7 cellular contexts compared by ENCODE assay signal in the genomic region with DNA sequence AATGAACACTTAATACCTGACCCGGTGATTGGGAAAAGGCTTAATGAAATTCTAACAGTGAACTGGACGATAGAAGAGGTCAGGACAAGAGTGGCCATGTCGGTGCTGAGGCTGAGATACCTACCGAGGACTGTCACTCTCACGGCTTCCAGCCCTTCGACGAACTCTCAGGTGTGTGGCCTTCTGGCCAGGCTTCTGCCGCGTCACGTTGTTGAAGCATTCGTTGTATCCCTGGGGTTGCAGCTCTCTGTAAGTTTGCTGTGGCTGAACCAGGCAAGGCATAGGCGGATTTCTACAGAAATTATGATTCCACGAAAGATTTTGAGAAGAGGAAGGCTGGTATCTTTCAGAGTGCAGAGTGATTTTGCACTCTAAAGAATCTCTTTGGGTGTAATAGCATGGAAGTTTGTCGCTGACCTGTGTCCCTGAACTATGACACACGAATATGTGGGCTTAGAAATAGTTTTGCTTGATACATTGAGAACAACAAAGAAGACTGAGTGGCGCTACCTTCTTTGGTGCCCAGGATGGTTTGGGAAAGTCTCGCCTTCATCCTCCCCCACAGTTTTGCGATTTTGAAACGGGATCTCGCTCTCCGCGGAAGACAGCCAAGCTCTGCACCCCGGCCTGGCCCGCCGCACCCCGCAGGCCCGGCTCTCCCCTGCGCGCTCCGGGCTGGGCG. TPM values are rescaled to one million over a fixed set of nuclear protein-coding genes. Genes with fewer than 3 reads are reported as not detected.
A peak's percentile ranks its signal among the peaks of the same experiment; 100 is the strongest.
DNase-seq lines count a peak whose midpoint lies in the region; ATAC-seq and TF ChIP-seq lines count a peak whose summit lies in the region.

No MANE protein-coding gene starts in this region.

- POLR2A ChIA-PET in T-cell (lab: Charles Lee) = no interaction called here

- no peaks in the 10 kb centered on the region for H3K36me3 ChIP-seq in skeletal muscle satellite cell (ENCODE audit: insufficient read depth, low read length)

- CTCF ChIA-PET in T-cell (lab: Charles Lee) = no interaction called here

- H3K4me1 ChIP-seq in skeletal muscle satellite cell (ENCODE audit: control insufficient read depth, insufficient read depth, low read length) = peaks cover 9% of the 10 kb centered on the region

- peak overlapping the region; percentile 48 for H3K4me3 ChIP-seq in fibroblast of villous mesenchyme (ENCODE audit: low read depth, low read length)
- peak overlapping the region; percentile 76 for H3K4me3 ChIP-seq in skeletal muscle satellite cell (ENCODE audit: low read length)

- no peaks in the 10 kb centered on the region for H3K9me3 Mint-ChIP-seq in HFFc6
- no peaks in the 10 kb centered on the region for H3K9me3 Mint-ChIP-seq in T-cell

- H3K4me3 Mint-ChIP-seq in HFFc6 (peak overlapping the region; percentile 73), T-cell (peak overlapping the region; percentile 59 to 80 (median 79))

- H3K27ac Mint-ChIP-seq in HFFc6 (no peak overlapping the region), T-cell (peak overlapping the region in 1 of 2 donors; percentile 58)

- DNase-seq in HFFc6 (no peak), T-cell (no peak), fibroblast of villous mesenchyme (ENCODE audit: low read depth) (no peak), cerebellar nuclear complex (lab: John Stamatoyannopoulos, UW) (no peak)

- peak overlapping the region; percentile 98 for H3K4me2 ChIP-seq in skeletal muscle satellite cell (ENCODE audit: low read length)

- H3K27me3 Mint-ChIP-seq in HFFc6 (ENCODE audit: insufficient read depth) = peaks cover 9% of the 10 kb centered on the region; the same call in 1 of the 2 replicates
- H3K27me3 Mint-ChIP-seq in T-cell = peaks cover 20 to 29% of the 10 kb centered on the region in 2 donors

- peak overlapping the region; percentile 67 for H3K9ac ChIP-seq in skeletal muscle satellite cell (ENCODE audit: low read depth, low read length)

- H3K4me1 Mint-ChIP-seq in HFFc6 (ENCODE audit: low read depth) (peaks cover 17% of the 10 kb centered on the region), T-cell (peaks cover 13 to 20% (median 16%) of the 10 kb centered on the region in 3 donors)

- TF ChIP-seq CTCF in HFFc6 (IDR thresholded peaks at IDR 0.05) (no peak), fibroblast of villous mesenchyme (IDR thresholded peaks at IDR 0.05; ENCODE audit: insufficient read depth, low read depth, low read length) (no peak)

- peaks cover 6% of the 10 kb centered on the region for H3K27me3 ChIP-seq in skeletal muscle satellite cell (ENCODE audit: control insufficient read depth, insufficient read depth, low read length)

- no peaks in the 10 kb centered on the region for H3K36me3 Mint-ChIP-seq in HFFc6 (ENCODE audit: low read depth)
- no peaks in the 10 kb centered on the region for H3K36me3 Mint-ChIP-seq in T-cell

- H3K9me3 ChIP-seq in skeletal muscle satellite cell (replicated peaks; ENCODE audit: low read length) = no peaks in the 10 kb centered on the region

- ATAC-seq in T-cell (replicated peaks in 1 of 4) (no peak), GM21528 (IDR thresholded peaks at IDR 0.05; ENCODE audit: low FRiP score, unreplicated experiment) (no peak), GM18868 (IDR thresholded peaks at IDR 0.05; ENCODE audit: unreplicated experiment) (no peak)

RNA-seq across cellular contexts. Expression of a gene that starts 0.4 kb away (rescaled TPM):
- total RNA-seq in HFFc6 (2021; fragmentation: NEBNext Ultra II Directional; extraction: Animal tissue kit (Norgen Biotek cat#: 25700)) = under 1 TPM in 2 of 6 experiments, not detected in 4; 0.21 to 0.31 TPM
- under 1 TPM in 3 of 5 donors, not detected in 2; 0.26 to 0.95 (median 0.33) TPM for total RNA-seq in T-cell
- 0.43 and 1.9 TPM in 2 replicates for total RNA-seq in fibroblast of villous mesenchyme
- total RNA-seq in skeletal muscle satellite cell (2012; rRNA removed) = 0.25 TPM in 1 of 2 replicates, not detected in the other

RNA-seq across cellular contexts. Expression of a gene that starts 45.8 kb away (rescaled TPM):
- not detected for total RNA-seq in HFFc6 (2021; fragmentation: NEBNext Ultra II Directional; extraction: Animal tissue kit (Norgen Biotek cat#: 25700))
- total RNA-seq in T-cell (not detected), fibroblast of villous mesenchyme (0.32 and 0.43 TPM in 2 replicates)
- 0.25 TPM in 1 of 2 replicates, not detected in the other for total RNA-seq in skeletal muscle satellite cell (2012; rRNA removed)

RNA-seq across cellular contexts. Expression of a gene that starts 50.8 kb away (rescaled TPM):
- total RNA-seq in HFFc6 (2021; fragmentation: NEBNext Ultra II Directional; extraction: Animal tissue kit (Norgen Biotek cat#: 25700)) = 1 to 10 TPM in 3 of 6 experiments, under 1 TPM in 3; 0.82 to 1.8 (median 1.0) TPM
- total RNA-seq in T-cell = 1 to 10 TPM; 3.9 to 6.2 (median 5.3) TPM
- 2.3 and 4.3 TPM in 2 replicates for total RNA-seq in fibroblast of villous mesenchyme
- total RNA-seq in skeletal muscle satellite cell (2012; rRNA removed) = 2.0 and 3.3 TPM in 2 replicates
